In the genomic region with DNA sequence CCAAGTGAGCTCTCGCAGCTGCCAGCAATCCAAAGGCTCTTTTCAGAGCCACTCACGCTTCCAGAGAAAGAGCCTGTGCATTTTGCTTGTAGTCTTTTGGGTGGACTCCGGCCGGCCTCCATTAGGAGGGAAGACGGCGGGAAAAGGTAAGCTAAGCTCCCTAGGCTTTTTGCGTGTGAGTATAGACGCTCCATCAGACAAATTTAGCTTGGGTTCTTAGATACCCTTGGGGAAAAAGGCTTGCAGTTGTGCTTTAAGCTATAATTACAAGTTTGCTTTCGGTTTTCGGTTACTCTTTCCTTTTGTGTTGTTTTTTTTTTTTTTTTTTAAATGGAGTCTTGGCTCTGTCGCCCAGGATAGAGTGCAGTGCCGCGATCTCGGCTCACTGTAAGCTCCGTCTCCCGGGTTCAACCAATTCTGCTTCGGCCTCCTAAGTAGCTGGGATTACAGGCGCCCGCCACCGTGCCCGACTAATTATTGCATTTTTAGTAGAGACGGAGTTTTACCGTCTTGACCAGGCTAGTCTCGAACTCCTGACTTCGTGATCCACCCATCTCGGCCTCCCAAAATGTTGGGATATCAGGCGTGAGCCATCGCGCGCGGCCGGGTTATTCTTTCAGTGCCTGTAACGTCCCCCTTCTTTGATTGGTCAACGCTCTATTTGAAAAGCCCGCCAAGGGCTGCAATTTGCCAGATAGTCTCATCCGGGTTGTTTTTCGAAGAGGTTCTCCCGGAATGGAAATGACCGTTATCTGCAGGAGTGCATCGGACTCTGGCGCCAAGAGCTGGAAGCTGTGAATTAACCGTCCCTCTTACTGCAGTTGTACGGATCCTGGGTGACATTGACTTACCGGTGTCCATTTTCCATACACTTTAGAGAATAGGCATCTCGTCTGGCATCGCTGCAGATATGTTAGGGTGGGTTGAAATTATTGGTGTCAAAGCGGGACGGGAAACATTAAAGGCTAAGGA, we compare ENCODE assay signal across 1 cellular context.
TF ChIP-seq lines count a peak whose summit lies in the region.

No MANE protein-coding gene starts in this region.

TF ChIP-seq in IMR-90, 13 proteins besides CTCF, POLR2A, EP300 and RAD21:
- no peak for TF ChIP-seq CEBPB (IDR thresholded peaks at IDR 0.05; ENCODE audit: low read depth, low read length)
- peak; percentile 38; the same call in 1 of the 2 replicates for TF ChIP-seq FOS (IDR thresholded peaks at IDR 0.05; ENCODE audit: low read depth, low read length)
- peak; percentile 62; the same call in 1 of the 2 replicates for TF ChIP-seq CHD1 (IDR thresholded peaks at IDR 0.05; ENCODE audit: low read depth, low read length)
- no peak for TF ChIP-seq MAZ (IDR thresholded peaks at IDR 0.05; ENCODE audit: borderline replicate concordance, low read depth, low read length)
- TF ChIP-seq RFX5 (IDR thresholded peaks at IDR 0.05; ENCODE audit: low read depth, low read length), result no peak
- peak; percentile 46; the same call in 1 of the 2 replicates for TF ChIP-seq MXI1 (IDR thresholded peaks at IDR 0.05; ENCODE audit: borderline replicate concordance, low read depth, low read length)
- TF ChIP-seq NFE2L2 (IDR thresholded peaks at IDR 0.05; ENCODE audit: low read depth, low read length), result no peak
- TF ChIP-seq SMC3 (IDR thresholded peaks at IDR 0.05; ENCODE audit: low read depth, low read length), result no peak
- TF ChIP-seq, protein P1, sequence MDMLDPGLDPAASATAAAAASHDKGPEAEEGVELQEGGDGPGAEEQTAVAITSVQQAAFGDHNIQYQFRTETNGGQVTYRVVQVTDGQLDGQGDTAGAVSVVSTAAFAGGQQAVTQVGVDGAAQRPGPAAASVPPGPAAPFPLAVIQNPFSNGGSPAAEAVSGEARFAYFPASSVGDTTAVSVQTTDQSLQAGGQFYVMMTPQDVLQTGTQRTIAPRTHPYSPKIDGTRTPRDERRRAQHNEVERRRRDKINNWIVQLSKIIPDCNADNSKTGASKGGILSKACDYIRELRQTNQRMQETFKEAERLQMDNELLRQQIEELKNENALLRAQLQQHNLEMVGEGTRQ (IDR thresholded peaks at IDR 0.05; ENCODE audit: low read depth, low read length), result no peak
- peak; percentile 51 for TF ChIP-seq RCOR1 (IDR thresholded peaks at IDR 0.05; ENCODE audit: insufficient replicate concordance, low read length)
- no peak for TF ChIP-seq BHLHE40 (IDR thresholded peaks at IDR 0.05; ENCODE audit: low read depth, low read length)
- TF ChIP-seq, protein P2, sequence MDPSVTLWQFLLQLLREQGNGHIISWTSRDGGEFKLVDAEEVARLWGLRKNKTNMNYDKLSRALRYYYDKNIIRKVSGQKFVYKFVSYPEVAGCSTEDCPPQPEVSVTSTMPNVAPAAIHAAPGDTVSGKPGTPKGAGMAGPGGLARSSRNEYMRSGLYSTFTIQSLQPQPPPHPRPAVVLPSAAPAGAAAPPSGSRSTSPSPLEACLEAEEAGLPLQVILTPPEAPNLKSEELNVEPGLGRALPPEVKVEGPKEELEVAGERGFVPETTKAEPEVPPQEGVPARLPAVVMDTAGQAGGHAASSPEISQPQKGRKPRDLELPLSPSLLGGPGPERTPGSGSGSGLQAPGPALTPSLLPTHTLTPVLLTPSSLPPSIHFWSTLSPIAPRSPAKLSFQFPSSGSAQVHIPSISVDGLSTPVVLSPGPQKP (IDR thresholded peaks at IDR 0.05; ENCODE audit: borderline replicate concordance, low read depth, low read length), result no peak
